Comparison of ENCODE assay signal across 1 cellular context in the genomic region with DNA sequence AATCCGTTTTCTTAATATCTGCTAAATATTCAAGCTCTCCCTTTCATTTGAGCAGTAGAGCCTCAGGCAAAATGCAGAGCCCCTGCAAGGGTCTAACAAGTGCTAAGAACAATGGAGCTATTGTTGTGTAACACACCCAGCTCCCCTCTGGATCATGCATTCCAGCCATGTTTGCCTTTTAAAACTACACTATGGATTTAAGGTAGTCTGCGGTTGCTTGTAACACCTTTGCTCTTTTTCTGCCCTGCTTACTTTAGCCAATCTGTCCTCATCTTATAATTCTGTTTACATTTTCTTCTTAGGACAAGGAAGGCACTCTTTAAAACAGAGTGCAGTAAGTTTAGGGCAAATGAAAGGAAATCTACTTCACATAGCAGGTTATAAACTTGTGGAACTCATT.
TF ChIP-seq lines count a peak whose summit lies in the region.

No MANE protein-coding gene starts in this region.

TF ChIP-seq in WTC11, 78 proteins besides CTCF, POLR2A, EP300 and RAD21 (continued from another document):
- TF ChIP-seq MLX (CRISPR knock-in tag; IDR thresholded peaks at IDR 0.05) (no peak), SMAD3 (CRISPR knock-in tag; IDR thresholded peaks at IDR 0.05; ENCODE audit: borderline replicate concordance) (no peak), OVOL2 (CRISPR knock-in tag; IDR thresholded peaks at IDR 0.05; ENCODE audit: borderline replicate concordance) (no peak), EMX1 (CRISPR knock-in tag; IDR thresholded peaks at IDR 0.05) (no peak), ZNF281 (CRISPR knock-in tag; IDR thresholded peaks at IDR 0.05) (0 out of 2 replicates have a peak, but pooled peaks have one; percentile 19)
- TF ChIP-seq, protein P1, sequence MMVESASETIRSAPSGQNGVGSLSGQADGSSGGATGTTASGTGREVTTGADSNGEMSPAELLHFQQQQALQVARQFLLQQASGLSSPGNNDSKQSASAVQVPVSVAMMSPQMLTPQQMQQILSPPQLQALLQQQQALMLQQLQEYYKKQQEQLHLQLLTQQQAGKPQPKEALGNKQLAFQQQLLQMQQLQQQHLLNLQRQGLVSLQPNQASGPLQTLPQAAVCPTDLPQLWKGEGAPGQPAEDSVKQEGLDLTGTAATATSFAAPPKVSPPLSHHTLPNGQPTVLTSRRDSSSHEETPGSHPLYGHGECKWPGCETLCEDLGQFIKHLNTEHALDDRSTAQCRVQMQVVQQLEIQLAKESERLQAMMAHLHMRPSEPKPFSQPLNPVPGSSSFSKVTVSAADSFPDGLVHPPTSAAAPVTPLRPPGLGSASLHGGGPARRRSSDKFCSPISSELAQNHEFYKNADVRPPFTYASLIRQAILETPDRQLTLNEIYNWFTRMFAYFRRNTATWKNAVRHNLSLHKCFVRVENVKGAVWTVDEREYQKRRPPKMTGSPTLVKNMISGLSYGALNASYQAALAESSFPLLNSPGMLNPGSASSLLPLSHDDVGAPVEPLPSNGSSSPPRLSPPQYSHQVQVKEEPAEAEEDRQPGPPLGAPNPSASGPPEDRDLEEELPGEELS (CRISPR knock-in tag; IDR thresholded peaks at IDR 0.05) = peak; percentile 33; the same call in 1 of the 2 replicates
